In the genomic region with DNA sequence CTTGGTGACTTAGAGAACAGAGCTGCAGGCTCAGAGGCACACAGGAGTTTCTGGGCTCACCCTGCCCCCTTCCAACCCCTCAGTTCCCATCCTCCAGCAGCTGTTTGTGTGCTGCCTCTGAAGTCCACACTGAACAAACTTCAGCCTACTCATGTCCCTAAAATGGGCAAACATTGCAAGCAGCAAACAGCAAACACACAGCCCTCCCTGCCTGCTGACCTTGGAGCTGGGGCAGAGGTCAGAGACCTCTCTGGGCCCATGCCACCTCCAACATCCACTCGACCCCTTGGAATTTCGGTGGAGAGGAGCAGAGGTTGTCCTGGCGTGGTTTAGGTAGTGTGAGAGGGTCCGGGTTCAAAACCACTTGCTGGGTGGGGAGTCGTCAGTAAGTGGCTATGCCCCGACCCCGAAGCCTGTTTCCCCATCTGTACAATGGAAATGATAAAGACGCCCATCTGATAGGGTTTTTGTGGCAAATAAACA, we compare ENCODE assay signal across 25 cellular contexts. TPM values are rescaled to one million over a fixed set of nuclear protein-coding genes. Genes with fewer than 3 reads are reported as not detected.
A peak's percentile ranks its signal among the peaks of the same experiment; 100 is the strongest.
DNase-seq lines count a peak whose midpoint lies in the region; ATAC-seq and TF ChIP-seq lines count a peak whose summit lies in the region.
"Had no signal": no experiment of that assay in that cellular context is flagged by ENCODE, and none has a peak within 500 bp of the region (broad histone marks: within the 10 kb centered on the region; RNA-seq: fewer than 3 reads in every experiment).

No MANE protein-coding gene starts in this region.

- H3K4me1 Mint-ChIP-seq in CD4-positive, alpha-beta T cell (ENCODE audit: low read depth), result peaks cover 3% of the 10 kb centered on the region
- peaks cover 6% of the 10 kb centered on the region for H3K4me1 Mint-ChIP-seq in activated naive CD8-positive, alpha-beta T cell treated with anti-CD3 and anti-CD28 coated beads for 36 hours

- no peak overlapping the region for H3K4me3 ChIP-seq in right lobe of liver
- no peak overlapping the region for H3K4me3 ChIP-seq in vagina
- H3K4me3 ChIP-seq: MG63, skin epidermis had no signal

- WGBS in right lobe of liver (ENCODE audit: insufficient coverage, low coverage, low lambda C conversion rate, missing lambda C conversion rate), result 10% methylated on average over 5 of the region's 8 CpGs

- CTCF ChIA-PET in CD4-positive, alpha-beta T cell (lab: Charles Lee), result no interaction called here

- H3K36me3 ChIP-seq in right lobe of liver, result peaks cover 0 to under 1% (median 0%) of the 10 kb centered on the region in 4 donors
- H3K36me3 ChIP-seq in vagina, result no peaks in the 10 kb centered on the region
- H3K36me3 ChIP-seq: MG63 had no signal

- H3K27me3 ChIP-seq in right lobe of liver (no peaks in the 10 kb centered on the region), vagina (no peaks in the 10 kb centered on the region)
- H3K27me3 ChIP-seq in CD4-positive, alpha-beta T cell (ENCODE audit: control insufficient read depth, insufficient read depth, low read length), result peaks cover 18% of the 10 kb centered on the region
- H3K27me3 ChIP-seq: MG63 had no signal

- H3K36me3 Mint-ChIP-seq in CD4-positive, alpha-beta T cell (ENCODE audit: low read depth), result no peaks in the 10 kb centered on the region
- H3K36me3 Mint-ChIP-seq in activated naive CD8-positive, alpha-beta T cell treated with anti-CD3 and anti-CD28 coated beads for 36 hours, result no peaks in the 10 kb centered on the region
- H3K36me3 Mint-ChIP-seq: activated naive CD8-positive, alpha-beta T cell had no signal

- H3K9me3 Mint-ChIP-seq in CD4-positive, alpha-beta T cell, result no peaks in the 10 kb centered on the region
- H3K9me3 Mint-ChIP-seq in activated naive CD8-positive, alpha-beta T cell treated with anti-CD3 and anti-CD28 coated beads for 36 hours, result no peaks in the 10 kb centered on the region
- H3K9me3 Mint-ChIP-seq: activated T-cell treated with anti-CD3 and anti-CD28 coated beads, Interleukin-2, amount 50 U/mL, for 72 hours had no signal

- peaks cover 29% of the 10 kb centered on the region for H3K27me3 Mint-ChIP-seq in CD4-positive, alpha-beta T cell
- H3K27me3 Mint-ChIP-seq in activated naive CD8-positive, alpha-beta T cell treated with anti-CD3 and anti-CD28 coated beads for 36 hours, result peaks cover 25% of the 10 kb centered on the region

- DNase-seq in DMS53 (lab: John Stamatoyannopoulos, UW) (peak; percentile 29), DMS53 treated with DMSO at 0.1 percent for 48 hours (lab: John Stamatoyannopoulos, UW; ENCODE audit: unreplicated experiment) (no peak), right lobe of liver (peak; percentile 80 to 92 (median 88)), vagina (ENCODE audit: extremely low spot score in 2 of 2) (no peak)
- DNase-seq in CD4-positive, alpha-beta T cell, result no peak
- DNase-seq in activated naive CD8-positive, alpha-beta T cell treated with anti-CD3 and anti-CD28 coated beads for 36 hours, result no peak
- DNase-seq: activated CD8-positive, alpha-beta T cell treated with anti-CD3 and anti-CD28 coated beads, Interleukin-2, amount 10 ng/mL, durations not matched to agents 7 days and 5 days; activated T-cell treated with anti-CD3 and anti-CD28 coated beads, Interleukin-2, amount 50 U/mL, for 72 hours; C1 segment of cervical spinal cord; DND-41; HCEC 1CT; hypothalamus; kidney glomerular epithelial cell; MG63; NCI-H187 treated with DMSO at 0.1 percent for 48 hours; SHP77; stimulated activated CD4-positive, alpha-beta T cell treated with anti-CD3 and anti-CD28 coated beads, Interleukin-4, amount 100 ng/mL, for 4 hours; T-helper 1 cell had no signal

- POLR2A ChIA-PET in CD4-positive, alpha-beta T cell (lab: Charles Lee), result no interaction called here

- intact Hi-C loops in right lobe of liver (cut with DNase I) (no loop called here), vagina (cut with DNase I) (no loop called here)
- intact Hi-C loops in CD4-positive, alpha-beta T cell (cut with DNase I, micrococcal nuclease), result no loop called here

- H3K4me1 ChIP-seq in right lobe of liver, result peaks cover 2 to 65% (median 28%) of the 10 kb centered on the region in 4 donors
- H3K4me1 ChIP-seq in vagina, result peaks cover 28% of the 10 kb centered on the region
- H3K4me1 ChIP-seq: parathyroid adenoma had no signal

- TF ChIP-seq POLR2A in right lobe of liver (IDR thresholded peaks at IDR 0.05), result peak; percentile 64
- no peak for TF ChIP-seq POLR2A in vagina (IDR thresholded peaks at IDR 0.05)

- no peak overlapping the region for H3K27ac Mint-ChIP-seq in CD4-positive, alpha-beta T cell
- H3K27ac Mint-ChIP-seq in activated naive CD8-positive, alpha-beta T cell treated with anti-CD3 and anti-CD28 coated beads for 36 hours, result no peak overlapping the region
- H3K27ac Mint-ChIP-seq: activated CD8-positive, alpha-beta T cell treated with anti-CD3 and anti-CD28 coated beads, Interleukin-2, amount 10 ng/mL, durations not matched to agents 7 days and 5 days; activated naive CD8-positive, alpha-beta T cell; activated T-cell treated with anti-CD3 and anti-CD28 coated beads, Interleukin-2, amount 50 U/mL, for 72 hours had no signal

- no peak overlapping the region for H3K4me3 Mint-ChIP-seq in CD4-positive, alpha-beta T cell
- no peak overlapping the region for H3K4me3 Mint-ChIP-seq in activated naive CD8-positive, alpha-beta T cell treated with anti-CD3 and anti-CD28 coated beads for 36 hours
- H3K4me3 Mint-ChIP-seq: activated CD8-positive, alpha-beta T cell treated with anti-CD3 and anti-CD28 coated beads, Interleukin-2, amount 10 ng/mL, durations not matched to agents 7 days and 5 days; activated naive CD8-positive, alpha-beta T cell; activated T-cell treated with anti-CD3 and anti-CD28 coated beads, Interleukin-2, amount 50 U/mL, for 72 hours had no signal

- ATAC-seq in right lobe of liver, result peak; percentile 64 to 82 (median 68)
- no peak for ATAC-seq in CD4-positive, alpha-beta T cell (ENCODE audit: poor library complexity)
- ATAC-seq: activated CD8-positive, alpha-beta T cell treated with anti-CD3 and anti-CD28 coated beads, Interleukin-2, amount 10 ng/mL, durations not matched to agents 7 days and 5 days; activated T-cell treated with anti-CD3 and anti-CD28 coated beads, Interleukin-2, amount 50 U/mL, for 72 hours had no signal

- H3K27ac ChIP-seq in right lobe of liver, result peak overlapping the region; percentile 68 to 88 (median 85)
- H3K27ac ChIP-seq in vagina, result peak overlapping the region; percentile 71
- H3K27ac ChIP-seq in CD4-positive, alpha-beta T cell (ENCODE audit: low read depth, low read length), result no peak overlapping the region
- H3K27ac ChIP-seq: 22Rv1, parathyroid adenoma, VCaP had no signal

- H3K9me3 ChIP-seq in right lobe of liver, result no peaks in the 10 kb centered on the region
- H3K9me3 ChIP-seq in vagina, result no peaks in the 10 kb centered on the region
- H3K9me3 ChIP-seq in CD4-positive, alpha-beta T cell (ENCODE audit: control insufficient read depth, low read length), result no peaks in the 10 kb centered on the region
- H3K9me3 ChIP-seq: MG63 had no signal

- no peak for TF ChIP-seq CTCF in right lobe of liver (IDR thresholded peaks at IDR 0.05)
- TF ChIP-seq CTCF in vagina (IDR thresholded peaks at IDR 0.05), result no peak
- no peak for TF ChIP-seq CTCF in CD4-positive, alpha-beta T cell (IDR thresholded peaks at IDR 0.05)

RNA-seq across cellular contexts. Expression of a gene that starts 9.9 kb away (rescaled TPM):
- total RNA-seq in right lobe of liver (1,000 to 10,000 TPM; 4,903 to 7,393 (median 5,741) TPM), vagina (14.5 TPM)
- not detected for total RNA-seq in CD4-positive, alpha-beta T cell
- 1 to 10 TPM; 1.5 to 3.0 TPM for total RNA-seq in activated naive CD8-positive, alpha-beta T cell treated with anti-CD3 and anti-CD28 coated beads for 36 hours
- total RNA-seq: activated CD8-positive, alpha-beta T cell treated with anti-CD3 and anti-CD28 coated beads, Interleukin-2, amount 10 ng/mL, durations not matched to agents 7 days and 5 days; activated T-cell treated with anti-CD3 and anti-CD28 coated beads, Interleukin-2, amount 50 U/mL, for 72 hours had no signal

RNA-seq across cellular contexts. Expression of a gene that starts 17.8 kb away (rescaled TPM):
- total RNA-seq in right lobe of liver, result 100 to 1,000 TPM in 5 of 6 experiments, 10 to 100 TPM in 1; 55.6 to 462 (median 203) TPM
- not detected for total RNA-seq in vagina
- total RNA-seq in CD4-positive, alpha-beta T cell, result not detected
- not detected for total RNA-seq in activated naive CD8-positive, alpha-beta T cell treated with anti-CD3 and anti-CD28 coated beads for 36 hours
- total RNA-seq: activated CD8-positive, alpha-beta T cell treated with anti-CD3 and anti-CD28 coated beads, Interleukin-2, amount 10 ng/mL, durations not matched to agents 7 days and 5 days; activated T-cell treated with anti-CD3 and anti-CD28 coated beads, Interleukin-2, amount 50 U/mL, for 72 hours; HT-29; NCI-H460 had no signal

RNA-seq across cellular contexts. Expression of a gene that starts 18.7 kb away (rescaled TPM):
- 1,000 to 10,000 TPM; 3,480 to 8,780 (median 4,667) TPM for total RNA-seq in right lobe of liver
- total RNA-seq in vagina, result 170 TPM
- total RNA-seq in CD4-positive, alpha-beta T cell, result 1 to 10 TPM; 4.5 to 5.2 TPM
- total RNA-seq in activated naive CD8-positive, alpha-beta T cell treated with anti-CD3 and anti-CD28 coated beads for 36 hours, result under 1 TPM; 0.46 to 0.62 TPM

RNA-seq across cellular contexts. Expression of a gene that starts 21.6 kb away (rescaled TPM):
- total RNA-seq in right lobe of liver, result 1,000 to 10,000 TPM; 1,740 to 7,868 (median 2,043) TPM
- not detected for total RNA-seq in vagina
- not detected for total RNA-seq in CD4-positive, alpha-beta T cell
- not detected for total RNA-seq in activated naive CD8-positive, alpha-beta T cell treated with anti-CD3 and anti-CD28 coated beads for 36 hours
- total RNA-seq: activated CD8-positive, alpha-beta T cell treated with anti-CD3 and anti-CD28 coated beads, Interleukin-2, amount 10 ng/mL, durations not matched to agents 7 days and 5 days; activated T-cell treated with anti-CD3 and anti-CD28 coated beads, Interleukin-2, amount 50 U/mL, for 72 hours; HT-29; NCI-H460 had no signal

RNA-seq across cellular contexts. Expression of a gene that starts 30.9 kb away (rescaled TPM):
- 10 to 100 TPM; 78.7 to 90.6 (median 83.9) TPM for total RNA-seq in right lobe of liver
- total RNA-seq in vagina, result 130 TPM
- total RNA-seq in CD4-positive, alpha-beta T cell, result 10 to 100 TPM; 71.0 to 72.7 TPM
- 10 to 100 TPM; 54.2 to 57.2 TPM for total RNA-seq in activated naive CD8-positive, alpha-beta T cell treated with anti-CD3 and anti-CD28 coated beads for 36 hours

Comparison
In these comparisons a context has a peak if more than half of its experiments do, and no peak if none do; other contexts are left out.
1. DNase-seq: peak in DMS53 (single experiment) and right lobe of liver (3 of 3); none in DMS53 treated with DMSO at 0.1 percent for 48 hours (single experiment), vagina (0 of 2), CD4-positive, alpha-beta T cell (0 of 10) and activated naive CD8-positive, alpha-beta T cell treated with anti-CD3 and anti-CD28 coated beads for 36 hours (single experiment).
2. RNA of a gene that starts 9.9 kb away (total RNA-seq): 4,903 to 7,393 TPM in right lobe of liver; 14.5 TPM in vagina (single experiment), 1.5 to 3.0 TPM in activated naive CD8-positive, alpha-beta T cell treated with anti-CD3 and anti-CD28 coated beads for 36 hours and not detected in CD4-positive, alpha-beta T cell; every median in the first group is over 100 times any median in the second.
3. RNA of a gene that starts 17.8 kb away (total RNA-seq): 55.6 to 462 TPM in right lobe of liver; not detected in vagina (single experiment), not detected in CD4-positive, alpha-beta T cell and not detected in activated naive CD8-positive, alpha-beta T cell treated with anti-CD3 and anti-CD28 coated beads for 36 hours; every median in the first group is over 10 times any median in the second.
4. RNA of a gene that starts 18.7 kb away (total RNA-seq): 3,480 to 8,780 TPM in right lobe of liver and 170 TPM in vagina (single experiment); 4.5 to 5.2 TPM in CD4-positive, alpha-beta T cell and 0.46 to 0.62 TPM in activated naive CD8-positive, alpha-beta T cell treated with anti-CD3 and anti-CD28 coated beads for 36 hours; every median in the first group is over 10 times any median in the second.